Comparison of ENCODE assay signal across 16 cellular contexts in the genomic region with DNA sequence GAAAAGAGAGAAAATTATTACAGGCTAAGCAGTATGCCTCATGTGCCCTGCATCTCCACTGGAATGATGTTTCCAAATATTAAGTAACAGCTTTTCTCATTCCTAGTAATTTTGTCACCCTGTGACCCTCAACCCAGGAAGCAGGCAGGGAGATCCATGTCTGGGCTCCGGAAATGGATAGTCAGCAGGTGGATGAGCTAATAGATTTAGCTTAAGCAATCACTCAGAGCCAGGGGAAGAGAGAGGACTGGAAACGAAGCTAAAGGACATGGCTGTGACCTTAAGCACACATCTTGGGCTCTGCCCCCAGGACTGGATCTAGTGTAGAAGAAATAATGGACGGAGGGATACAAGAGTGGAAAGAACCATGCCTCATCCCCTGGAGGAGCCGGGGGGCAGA.
DNase-seq lines count a peak whose midpoint lies in the region; ATAC-seq and TF ChIP-seq lines count a peak whose summit lies in the region.
"Had no signal": no experiment of that assay in that cellular context is flagged by ENCODE, and none has a peak within 500 bp of the region (broad histone marks: within the 10 kb centered on the region; RNA-seq: fewer than 3 reads in every experiment).

No MANE protein-coding gene starts in this region.

- no peak for ATAC-seq in GM18498 (IDR thresholded peaks at IDR 0.05; ENCODE audit: unreplicated experiment)
- ATAC-seq: GM23338 had no signal

- peaks cover 40% of the 10 kb centered on the region for H3K4me1 Mint-ChIP-seq in nephron

- H3K4me3 ChIP-seq in epithelial cell of esophagus (ENCODE audit: low read length) = no peak overlapping the region
- H3K4me3 ChIP-seq: BLaER1 treated with 17β-estradiol and CSF1 and Interleukin-3, amounts not matched to agents 10 nM and 100 nM; GM23338; SJSA1 had no signal

- DNase-seq in NCI-H82 (lab: John Stamatoyannopoulos, UW) (peak; percentile 1), NCI-H82 treated with DMSO at 0.1 percent for 48 hours (lab: John Stamatoyannopoulos, UW; ENCODE audit: unreplicated experiment) (no peak), HuH-7.5 (ENCODE audit: low spot score) (peak; percentile 12), epithelial cell of esophagus (ENCODE audit: low read depth) (peak; percentile 21), ureter (ENCODE audit: low spot score) (no peak), NCI-H1694 (lab: John Stamatoyannopoulos, UW) (no peak)
- DNase-seq: NCI-H1436; NCI-H2081; NCI-H524; NK-92 treated with Interleukin-12 subunit alpha and Interleukin-12 subunit beta, amount 100 ng/mL, for 24 hours had no signal

- TF ChIP-seq CTCF in epithelial cell of esophagus (IDR thresholded peaks at IDR 0.05; ENCODE audit: insufficient read depth, low read depth, low read length, missing control alignments) (no peak), nephron (IDR thresholded peaks at IDR 0.05; ENCODE audit: unreplicated experiment in 3 of 3) (no peak)

- peaks cover 15% of the 10 kb centered on the region for H3K9me3 Mint-ChIP-seq in nephron
- H3K9me3 Mint-ChIP-seq: GM23338 had no signal

- H3K4me3 Mint-ChIP-seq in nephron = no peak overlapping the region
- H3K4me3 Mint-ChIP-seq: GM23338 had no signal

- peaks cover 2% of the 10 kb centered on the region for H3K27me3 Mint-ChIP-seq in nephron (ENCODE audit: low read depth)

- H3K27ac Mint-ChIP-seq in nephron = peak overlapping the region in 2 of 3 experiments; percentile 58 to 73
- H3K27ac Mint-ChIP-seq: GM23338, IgD-negative memory B cell had no signal

- H3K36me3 Mint-ChIP-seq in nephron (ENCODE audit: low read depth) = peaks cover 12% of the 10 kb centered on the region

Comparison
In these comparisons a context has a peak if more than half of its experiments do, and no peak if none do; other contexts are left out.
1. DNase-seq: peak in NCI-H82 (single experiment), HuH-7.5 (single experiment) and epithelial cell of esophagus (single experiment); none in NCI-H82 treated with DMSO at 0.1 percent for 48 hours (single experiment), ureter (single experiment) and NCI-H1694 (single experiment).